ENCODE assay signal across 8 cellular contexts in the genomic region with DNA sequence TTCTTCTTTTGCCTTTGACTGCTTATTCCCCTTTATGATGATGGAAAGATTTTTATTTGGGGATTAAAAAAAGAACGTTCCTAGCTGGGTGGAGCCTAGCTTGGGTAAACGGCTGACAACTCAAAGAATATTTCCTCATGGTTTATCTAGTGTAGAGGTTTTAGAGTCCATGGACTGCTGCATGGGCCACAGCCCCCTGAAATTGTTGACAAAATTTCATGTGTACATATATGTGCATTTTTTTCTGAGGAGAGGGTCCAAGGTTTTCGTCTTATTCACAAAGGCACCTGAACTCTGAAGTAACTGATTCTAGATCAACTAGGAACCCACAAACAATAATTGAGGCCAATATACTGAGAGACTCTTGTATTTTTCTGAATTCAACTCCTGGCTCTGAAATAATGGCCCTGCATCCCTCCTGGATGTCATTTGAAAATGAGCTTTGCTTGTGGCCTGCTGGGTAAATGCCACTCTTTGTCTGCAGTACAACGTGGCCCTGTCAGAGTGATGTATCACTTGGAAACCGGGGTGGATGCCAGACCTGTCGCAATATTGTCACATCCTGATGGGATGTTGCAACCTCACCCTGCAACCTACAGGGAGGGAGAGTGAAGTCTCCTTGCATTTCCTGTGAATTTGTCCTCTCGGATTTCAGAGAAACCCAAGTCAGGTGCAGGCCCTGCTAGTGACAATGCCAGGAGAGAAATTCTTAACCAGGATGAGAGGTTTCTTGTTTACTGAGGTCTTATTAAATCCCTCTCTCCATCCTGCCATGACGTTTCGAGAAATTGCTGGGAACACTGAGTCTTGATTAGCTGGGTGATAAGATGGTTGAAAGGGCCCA. TPM values are rescaled to one million over a fixed set of nuclear protein-coding genes. Genes with fewer than 3 reads are reported as not detected.
DNase-seq lines count a peak whose midpoint lies in the region; ATAC-seq, FAIRE-seq and TF ChIP-seq lines count a peak whose summit lies in the region.

No MANE protein-coding gene starts in this region.

- H3K27me3 ChIP-seq in dorsolateral prefrontal cortex (no peaks in the 10 kb centered on the region), neural progenitor cell (no peaks in the 10 kb centered on the region)

- CTCF ChIA-PET in Calu3 (lab: Charles Lee) = interaction anchor here (0.9 to 5.5 kb wide), 17 partner anchors 11 to 235 kb away, joined by 3 to 50 read pairs (median 4); a partner anchor contains a TSS

- no peak overlapping the region for H3K4me2 ChIP-seq in neural progenitor cell

- H3K36me3 Mint-ChIP-seq in Calu3 (ENCODE audit: insufficient read depth, unreplicated experiment) (peaks cover 98% of the 10 kb centered on the region), neural progenitor cell (peaks cover 1% of the 10 kb centered on the region), immature natural killer cell (peaks cover 0 to 10% (median 7%) of the 10 kb centered on the region in 3 donors)

- TF ChIP-seq POLR2A in GM12892 (IDR thresholded peaks at IDR 0.05; ENCODE audit: low read depth, low read length) = no peak

- H3K79me2 ChIP-seq in neural progenitor cell (ENCODE audit: low read depth) = no peaks in the 10 kb centered on the region

- no peaks in the 10 kb centered on the region for H3K9me3 ChIP-seq in neural progenitor cell (ENCODE audit: low read depth)

- H3K27me3 Mint-ChIP-seq in Calu3 (ENCODE audit: unreplicated experiment) = no peaks in the 10 kb centered on the region
- peaks cover 5% of the 10 kb centered on the region for H3K27me3 Mint-ChIP-seq in neural progenitor cell (ENCODE audit: insufficient read depth, low read depth)
- peaks cover 18 to 26% (median 20%) of the 10 kb centered on the region in 3 donors for H3K27me3 Mint-ChIP-seq in immature natural killer cell (ENCODE audit: low read depth in 3 of 3)

- H2AFZ ChIP-seq in neural progenitor cell (replicated peaks) = peak overlapping the region; percentile 50

- intact Hi-C loops in Calu3 (cut with micrococcal nuclease; ENCODE audit: unreplicated experiment) (loop anchor here (1.0 to 5.0 kb wide), 6 partner anchors 12 to 236 kb away; a partner anchor contains a TSS), dorsolateral prefrontal cortex (cut with DNase I) (loop anchor here (2.0 to 10.0 kb wide), 4 partner anchors 62 to 238 kb away; no protein-coding TSS in a partner anchor)

- H3K36me3 ChIP-seq in neural progenitor cell = no peaks in the 10 kb centered on the region

- BruUV-seq in Calu3 (replicated peaks; lab: Mats Ljungman, UMichigan) = TSS peak; percentile 87

- TF ChIP-seq CTCF in Calu3 (IDR thresholded peaks at IDR 0.05; ENCODE audit: unreplicated experiment) = no peak
- peak in 2 of 56 donors; percentile 10 to 14 for TF ChIP-seq CTCF in dorsolateral prefrontal cortex (IDR thresholded peaks at IDR 0.05 in 54 of 56, conservative IDR thresholded peaks at IDR 0.05 in 2 of 56; ENCODE audit: low read depth in 1 of 56, partially characterized antibody in 56 of 56)
- no peak for TF ChIP-seq CTCF in neural progenitor cell (IDR thresholded peaks at IDR 0.05)

- no peak overlapping the region for H3K9ac ChIP-seq in neural progenitor cell

- peaks cover 72% of the 10 kb centered on the region for H3K4me1 Mint-ChIP-seq in Calu3 (ENCODE audit: low read depth, unreplicated experiment)
- peaks cover 42% of the 10 kb centered on the region for H3K4me1 Mint-ChIP-seq in neural progenitor cell
- H3K4me1 Mint-ChIP-seq in immature natural killer cell = peaks cover 34 to 38% of the 10 kb centered on the region in 2 donors

- no peak for FAIRE-seq in GM12892 (lab: Jason Lieb, UNC)

- ATAC-seq in HG02938 (IDR thresholded peaks at IDR 0.05; ENCODE audit: unreplicated experiment) = no peak

- DNase-seq in Calu3 (peak; percentile 89), NCI-H2107 treated with DMSO at 0.1 percent for 48 hours (lab: John Stamatoyannopoulos, UW; ENCODE audit: unreplicated experiment) (peak; percentile 85), dorsolateral prefrontal cortex (peak in 7 of 10 donors; percentile 49 to 87 (median 73)), neural progenitor cell (ENCODE audit: low spot score) (no peak), activated gamma-delta T cell (lab: John Stamatoyannopoulos, UW) (no peak), GM12892 (ENCODE audit: insufficient read length) (no peak), immature natural killer cell (no peak)

- no peaks in the 10 kb centered on the region for H3F3A ChIP-seq in neural progenitor cell (ENCODE audit: low read depth)

- H3K4me1 ChIP-seq in neural progenitor cell = peaks cover 31% of the 10 kb centered on the region

- H3K4me3 Mint-ChIP-seq in Calu3 (ENCODE audit: low read depth, unreplicated experiment) (peak overlapping the region; percentile 56), neural progenitor cell (no peak overlapping the region), immature natural killer cell (no peak overlapping the region)

- no peaks in the 10 kb centered on the region for H3K9me3 Mint-ChIP-seq in Calu3 (ENCODE audit: low read depth, unreplicated experiment)
- H3K9me3 Mint-ChIP-seq in neural progenitor cell = peaks cover 2% of the 10 kb centered on the region
- no peaks in the 10 kb centered on the region for H3K9me3 Mint-ChIP-seq in immature natural killer cell

- no peak overlapping the region for H3K4me3 ChIP-seq in dorsolateral prefrontal cortex
- no peak overlapping the region for H3K4me3 ChIP-seq in neural progenitor cell

- H3K27ac ChIP-seq in dorsolateral prefrontal cortex (peak overlapping the region; percentile 30 to 96 (median 89)), neural progenitor cell (no peak overlapping the region)

- peak overlapping the region; percentile 81 for H3K27ac Mint-ChIP-seq in Calu3 (ENCODE audit: unreplicated experiment)
- H3K27ac Mint-ChIP-seq in neural progenitor cell = peak overlapping the region; percentile 67
- H3K27ac Mint-ChIP-seq in immature natural killer cell = no peak overlapping the region

- no peaks in the 10 kb centered on the region for H4K20me1 ChIP-seq in neural progenitor cell (ENCODE audit: low read depth)

RNA-seq across cellular contexts. Expression of a gene that starts 33.8 kb away (rescaled TPM):
- total RNA-seq in Calu3 (2022) (286 and 299 TPM in 2 replicates), dorsolateral prefrontal cortex (1 to 10 TPM in 85 of 120 experiments, under 1 TPM in 35; 0.17 to 4.8 (median 1.4) TPM), neural progenitor cell (ENCODE audit: low replicate concordance) (0.12 TPM in 1 of 2 replicates, not detected in the other)
- not detected for polyA plus RNA-seq in GM12892 (2012; ENCODE audit: missing spikeins)
- polyA plus RNA-seq in immature natural killer cell = not detected

Comparison
In these comparisons a context has a peak if more than half of its experiments do, and no peak if none do; other contexts are left out.
1. DNase-seq: peak in Calu3 (single experiment), NCI-H2107 treated with DMSO at 0.1 percent for 48 hours (single experiment) and dorsolateral prefrontal cortex (7 of 10); none in neural progenitor cell (single experiment), activated gamma-delta T cell (single experiment), GM12892 (single experiment) and immature natural killer cell (0 of 3).
2. H3K27ac Mint-ChIP-seq: peak in Calu3 (single experiment) and neural progenitor cell (single experiment); none in immature natural killer cell (0 of 6).
3. RNA of a gene that starts 33.8 kb away (total RNA-seq): 286 to 299 TPM in Calu3; 0.17 to 4.8 TPM in dorsolateral prefrontal cortex and 0.12 TPM in neural progenitor cell; every median in the first group is over 10 times any median in the second.